11 cellular contexts compared by ENCODE assay signal in the genomic region with DNA sequence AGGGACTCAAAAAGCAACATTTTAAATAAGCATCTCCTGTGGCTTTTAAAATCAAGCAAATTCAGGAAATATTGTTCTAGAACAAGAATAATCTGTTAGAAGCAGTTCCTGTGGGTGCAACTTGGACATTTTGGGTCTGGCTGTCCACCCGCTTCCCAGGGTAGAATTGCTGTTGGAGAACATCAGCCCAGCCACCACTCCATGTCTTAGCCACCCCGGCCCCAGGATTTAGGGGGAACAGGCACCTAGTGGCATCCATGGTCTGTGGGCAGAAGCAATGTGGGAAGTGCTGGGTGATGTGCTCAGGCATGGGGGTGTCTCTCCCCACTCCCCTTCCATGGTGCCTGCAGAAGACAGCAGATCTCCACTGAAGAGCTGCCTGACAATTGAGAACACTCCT.
A peak's percentile ranks its signal among the peaks of the same experiment; 100 is the strongest.
DNase-seq lines count a peak whose midpoint lies in the region; ATAC-seq and TF ChIP-seq lines count a peak whose summit lies in the region.
"Had no signal": no experiment of that assay in that cellular context is flagged by ENCODE, and none has a peak within 500 bp of the region (broad histone marks: within the 10 kb centered on the region; RNA-seq: fewer than 3 reads in every experiment).

No MANE protein-coding gene starts in this region.

- no peak for TF ChIP-seq POLR2A in suprapubic skin (IDR thresholded peaks at IDR 0.05)

- no peak for TF ChIP-seq EP300 in suprapubic skin (IDR thresholded peaks at IDR 0.05)

- H3K4me2 ChIP-seq in GM23248 (ENCODE audit: unreplicated experiment) (no peak overlapping the region), OCI-LY7 (ENCODE audit: low read length) (no peak overlapping the region)
- H3K4me2 ChIP-seq: neural progenitor cell had no signal

- no peak overlapping the region for H3K9ac ChIP-seq in GM23248
- H3K9ac ChIP-seq: neural progenitor cell had no signal

- no peak overlapping the region for H3K4me3 ChIP-seq in GM23248
- no peak overlapping the region for H3K4me3 ChIP-seq in OCI-LY7 (ENCODE audit: low read depth, low read length, poor library complexity, severe bottlenecking)
- no peak overlapping the region for H3K4me3 ChIP-seq in suprapubic skin
- H3K4me3 ChIP-seq: HAP-1, K562, neural progenitor cell had no signal

- CTCF ChIA-PET in OCI-LY7 (lab: Charles Lee; ENCODE audit: unreplicated experiment): interaction anchor here (0.7 to 4.8 kb wide), 3 partner anchors 47 to 123 kb away, joined by 3 to 121 read pairs (median 11); no protein-coding TSS in a partner anchor

- H3K36me3 ChIP-seq in GM23248 (ENCODE audit: low read depth): no peaks in the 10 kb centered on the region
- no peaks in the 10 kb centered on the region for H3K36me3 ChIP-seq in OCI-LY7 (ENCODE audit: insufficient read depth, low read length)
- H3K36me3 ChIP-seq in suprapubic skin: no peaks in the 10 kb centered on the region
- H3K36me3 ChIP-seq: HAP-1, neural progenitor cell had no signal

- H3K4me1 ChIP-seq in GM23248 (ENCODE audit: insufficient read depth) (peaks cover 16% of the 10 kb centered on the region), OCI-LY7 (ENCODE audit: insufficient read depth, low read length, poor library complexity, severe bottlenecking) (peaks cover 38% of the 10 kb centered on the region), suprapubic skin (peaks cover 56% of the 10 kb centered on the region)
- H3K4me1 ChIP-seq: HAP-1 had no signal

- ATAC-seq in HG02759 (IDR thresholded peaks at IDR 0.05; ENCODE audit: unreplicated experiment) (no peak), GM19463 (IDR thresholded peaks at IDR 0.05; ENCODE audit: unreplicated experiment) (no peak)

- H3K79me2 ChIP-seq in GM23248 (ENCODE audit: insufficient read depth): no peaks in the 10 kb centered on the region
- no peaks in the 10 kb centered on the region for H3K79me2 ChIP-seq in OCI-LY7 (ENCODE audit: insufficient read depth, low read depth, low read length)

- in situ Hi-C loops in GM23248 (cut with MboI): no loop called here

- no TSS peak for BruUV-seq in OCI-LY7 (replicated peaks; lab: Mats Ljungman, UMichigan)

- H3K27ac ChIP-seq in GM23248 (peak overlapping the region; percentile 59; the same call in 1 of the 2 replicates), OCI-LY7 (ENCODE audit: low read depth, low read length, poor library complexity, severe bottlenecking) (no peak overlapping the region), suprapubic skin (peak overlapping the region; percentile 70)
- H3K27ac ChIP-seq: neural progenitor cell had no signal

- no peaks in the 10 kb centered on the region for H3K9me2 ChIP-seq in GM23248 (ENCODE audit: insufficient read depth)
- no peaks in the 10 kb centered on the region for H3K9me2 ChIP-seq in OCI-LY7 (ENCODE audit: insufficient read depth, low read length)

- POLR2A ChIA-PET in OCI-LY7 (lab: Charles Lee): interaction anchor here (0.8 to 6.6 kb wide), 4 partner anchors 14 to 461 kb away, joined by 3 to 33 read pairs (median 5); no protein-coding TSS in a partner anchor

- H4K20me1 ChIP-seq in GM23248 (ENCODE audit: insufficient read depth) (no peaks in the 10 kb centered on the region), OCI-LY7 (ENCODE audit: insufficient read depth, low read length) (no peaks in the 10 kb centered on the region)

- no peaks in the 10 kb centered on the region for H3F3A ChIP-seq in GM23248 (ENCODE audit: insufficient read depth)

- no peak overlapping the region; the same call in 1 of the 2 replicates for H2AFZ ChIP-seq in GM23248
- H2AFZ ChIP-seq in OCI-LY7 (ENCODE audit: low read length): peak overlapping the region; percentile 45; the same call in 1 of the 2 replicates

- WGBS in GM23248 (ENCODE audit: low coverage in 1 of 2, low lambda C conversion rate in 2 of 2, missing lambda C conversion rate in 2 of 2), 2 experiments: 68 to 73% methylated on average over 2 of the region's 2 CpGs
- WGBS in suprapubic skin: 83% methylated on average over 2 of the region's 2 CpGs

- DNase-seq in GM23248 (no peak), OCI-LY7 (ENCODE audit: low spot score) (no peak), islet precursor cell (peak; percentile 18), suprapubic skin (ENCODE audit: low spot score in 2 of 2) (peak in 1 of 2 donors; percentile 62), HUDEP-2 (lab: John Stamatoyannopoulos, UW; ENCODE audit: unreplicated experiment in 76 of 76) (no peak)
- DNase-seq: activated naive CD8-positive, alpha-beta T cell treated with anti-CD3 and anti-CD28 coated beads, Interleukin-2, amount 10 ng/mL, durations not matched to agents 7 days and 5 days had no signal

- no peak for TF ChIP-seq CTCF in OCI-LY7 (conservative IDR thresholded peaks at IDR 0.05; ENCODE audit: low read length)
- TF ChIP-seq CTCF in suprapubic skin (IDR thresholded peaks at IDR 0.05): no peak

- intact Hi-C loops in OCI-LY7 (cut with micrococcal nuclease; ENCODE audit: unreplicated experiment): loop anchor here (2.0 to 5.0 kb wide), 2 partner anchors 162 to 286 kb away; a partner anchor contains a TSS

- H3K27me3 ChIP-seq in GM23248 (replicated peaks; ENCODE audit: insufficient read depth) (no peaks in the 10 kb centered on the region), suprapubic skin (no peaks in the 10 kb centered on the region)

- H3K9me3 ChIP-seq in GM23248 (ENCODE audit: low read depth): no peaks in the 10 kb centered on the region
- H3K9me3 ChIP-seq in OCI-LY7 (ENCODE audit: low read length): peaks cover 19% of the 10 kb centered on the region
- H3K9me3 ChIP-seq in suprapubic skin: peaks cover 3% of the 10 kb centered on the region
- H3K9me3 ChIP-seq: HAP-1 had no signal
